ENCODE assay signal across 28 cellular contexts in genomic region chr4:2702770-2703169, GRCh38. TPM values are rescaled to one million over a fixed set of nuclear protein-coding genes. Genes with fewer than 3 reads are reported as not detected.
DNase-seq lines count a peak whose midpoint lies in the region; ATAC-seq, FAIRE-seq and TF ChIP-seq lines count a peak whose summit lies in the region.
"Had no signal": no experiment of that assay in that cellular context is flagged by ENCODE, and none has a peak within 500 bp of the region (broad histone marks: within the 10 kb centered on the region; RNA-seq: fewer than 3 reads in every experiment).

No MANE protein-coding gene starts in this region.

- H3K79me2 ChIP-seq in K562 (ENCODE audit: control insufficient read depth, insufficient read depth, low read length), result no peaks in the 10 kb centered on the region

- TF ChIP-seq EP300 in K562 (IDR thresholded peaks at IDR 0.05; ENCODE audit: low read length), result no peak

- H3K36me3 Mint-ChIP-seq in activated naive CD4-positive, alpha-beta T cell treated with anti-CD3 and anti-CD28 coated beads, Interleukin-2, amount 50 U/mL, for 24 hours, result peaks cover 17% of the 10 kb centered on the region
- H3K36me3 Mint-ChIP-seq in progenitor cell of endocrine pancreas (ENCODE audit: insufficient read depth), result peaks cover 34% of the 10 kb centered on the region

- peaks cover 3% of the 10 kb centered on the region for H3K4me1 Mint-ChIP-seq in activated naive CD4-positive, alpha-beta T cell treated with anti-CD3 and anti-CD28 coated beads, Interleukin-2, amount 50 U/mL, for 24 hours
- peaks cover 4% of the 10 kb centered on the region for H3K4me1 Mint-ChIP-seq in progenitor cell of endocrine pancreas (ENCODE audit: low read depth)
- peaks cover 8% of the 10 kb centered on the region for H3K4me1 Mint-ChIP-seq in stimulated activated naive CD8-positive, alpha-beta T cell treated with anti-CD3 and anti-CD28 coated beads, Interleukin-15, amount 100 ng/mL, for 72 hours
- H3K4me1 Mint-ChIP-seq: CD4-positive, alpha-beta memory T cell had no signal

- H3K27me3 Mint-ChIP-seq in activated naive CD4-positive, alpha-beta T cell treated with anti-CD3 and anti-CD28 coated beads, Interleukin-2, amount 50 U/mL, for 24 hours, result no peaks in the 10 kb centered on the region
- no peaks in the 10 kb centered on the region for H3K27me3 Mint-ChIP-seq in progenitor cell of endocrine pancreas
- no peaks in the 10 kb centered on the region for H3K27me3 Mint-ChIP-seq in stimulated activated naive CD8-positive, alpha-beta T cell treated with anti-CD3 and anti-CD28 coated beads, Interleukin-15, amount 100 ng/mL, for 72 hours
- H3K27me3 Mint-ChIP-seq: CD4-positive, alpha-beta memory T cell had no signal

- intact Hi-C loops in K562 (cut with micrococcal nuclease), result no loop called here

- no peak overlapping the region for H3K27ac ChIP-seq in K562 (ENCODE audit: extremely low read depth, low read depth, low read length)
- H3K27ac ChIP-seq: A549, GM23248, SK-N-MC had no signal

- no peak for TF ChIP-seq CTCF in K562 (IDR thresholded peaks at IDR 0.05 in 2 of 3, conservative IDR thresholded peaks at IDR 0.05 in 1 of 3; ENCODE audit: insufficient read depth in 2 of 3, low read depth in 1 of 3, low read length in 3 of 3)
- no peak for TF ChIP-seq CTCF in progenitor cell of endocrine pancreas (IDR thresholded peaks at IDR 0.05; ENCODE audit: unreplicated experiment)

- H3K27me3 ChIP-seq in K562 (ENCODE audit: control insufficient read depth in 2 of 2, insufficient read depth in 2 of 2, low read length in 2 of 2), result no peaks in the 10 kb centered on the region

- no peak overlapping the region for H3K4me3 Mint-ChIP-seq in activated naive CD4-positive, alpha-beta T cell treated with anti-CD3 and anti-CD28 coated beads, Interleukin-2, amount 50 U/mL, for 24 hours
- no peak overlapping the region for H3K4me3 Mint-ChIP-seq in progenitor cell of endocrine pancreas (ENCODE audit: low read depth)
- H3K4me3 Mint-ChIP-seq in stimulated activated naive CD8-positive, alpha-beta T cell treated with anti-CD3 and anti-CD28 coated beads, Interleukin-15, amount 100 ng/mL, for 72 hours, result no peak overlapping the region
- H3K4me3 Mint-ChIP-seq: CD4-positive, alpha-beta memory T cell had no signal

- H3K9ac ChIP-seq in K562 (ENCODE audit: insufficient read depth in 1 of 2, low read depth in 2 of 2, low read length in 2 of 2), result no peak overlapping the region
- H3K9ac ChIP-seq: GM23248 had no signal

- BruUV-seq in K562 (replicated peaks; lab: Mats Ljungman, UMichigan), result no TSS peak

- no peak overlapping the region for H3K4me3 ChIP-seq in K562
- H3K4me3 ChIP-seq: A549, GM23248, SK-N-MC had no signal

- DNase-seq in activated naive CD4-positive, alpha-beta T cell treated with anti-CD3 and anti-CD28 coated beads, Interleukin-2, amount 50 U/mL, for 16 hours, result no peak
- DNase-seq in K562 (ENCODE audit: extremely low read depth in 1 of 4, low spot score in 3 of 4) (no peak), progenitor cell of endocrine pancreas (ENCODE audit: low spot score, unreplicated experiment) (no peak), T-helper 9 cell (no peak)
- DNase-seq in stimulated activated naive CD8-positive, alpha-beta T cell treated with anti-CD3 and anti-CD28 coated beads, Interleukin-15, amount 100 ng/mL, for 72 hours, result no peak
- DNase-seq: AML-193; C1 segment of cervical spinal cord; Caco-2; CD4-positive, alpha-beta memory T cell; GM23248; H7; Kasumi-1; MV-4-11; NCI-H1105; NCI-H1436 treated with DMSO at 0.1 percent for 48 hours; NCI-H2029; NCI-H446; NCI-H524 treated with DMSO at 0.1 percent for 48 hours; NCI-H774; SIG-M5 had no signal

- no peaks in the 10 kb centered on the region for H3K9me3 Mint-ChIP-seq in activated naive CD4-positive, alpha-beta T cell treated with anti-CD3 and anti-CD28 coated beads, Interleukin-2, amount 50 U/mL, for 24 hours
- H3K9me3 Mint-ChIP-seq in progenitor cell of endocrine pancreas (ENCODE audit: low read depth), result no peaks in the 10 kb centered on the region
- H3K9me3 Mint-ChIP-seq in stimulated activated naive CD8-positive, alpha-beta T cell treated with anti-CD3 and anti-CD28 coated beads, Interleukin-15, amount 100 ng/mL, for 72 hours, result no peaks in the 10 kb centered on the region

- no peak for TF ChIP-seq RAD21 in K562 (CRISPR knock-in tag; conservative IDR thresholded peaks at IDR 0.05 in 1 of 2, IDR thresholded peaks at IDR 0.05 in 1 of 2)

- no peaks in the 10 kb centered on the region for H4K20me1 ChIP-seq in K562 (replicated peaks; ENCODE audit: control insufficient read depth, insufficient read depth, low read length)

- CTCF ChIA-PET in K562 (lab: Yijun Ruan, JAX; ENCODE audit: low intra/inter-chr PET ratio), result no interaction called here

- in situ Hi-C loops in K562 (cut with MboI), result no loop called here

- no peak overlapping the region for H3K4me2 ChIP-seq in K562 (ENCODE audit: insufficient read depth, low read length)
- H3K4me2 ChIP-seq: A549 had no signal

- H2AFZ ChIP-seq in K562 (ENCODE audit: low read depth, low read length), result no peak overlapping the region
- H2AFZ ChIP-seq: GM23248 had no signal

- no peak for TF ChIP-seq POLR2A in K562 (conservative IDR thresholded peaks at IDR 0.05)

- no peaks in the 10 kb centered on the region for H3K9me3 ChIP-seq in K562 (replicated peaks; ENCODE audit: control insufficient read depth, insufficient read depth, low read depth, low read length)
- H3K9me3 ChIP-seq: A549, Caco-2 had no signal

- no peak for ATAC-seq in K562
- no peak for ATAC-seq in HG03354 (IDR thresholded peaks at IDR 0.05; ENCODE audit: poor library complexity, severe bottlenecking, unreplicated experiment)
- no peak for ATAC-seq in stimulated activated naive CD8-positive, alpha-beta T cell treated with anti-CD3 and anti-CD28 coated beads, Interleukin-15, amount 100 ng/mL, for 72 hours
- ATAC-seq: A549, HepG2 had no signal

- POLR2A ChIA-PET in K562 (lab: Yijun Ruan, JAX), result no interaction called here

- FAIRE-seq in K562 (lab: Jason Lieb, UNC), result no peak
- FAIRE-seq: A549, G401.6, GM19239, HepG2, RCC 7860 had no signal

- 89% methylated on average over 7 of the region's 7 CpGs for whole genome bisulfite sequencing in K562 (ENCODE audit: insufficient coverage, low coverage, missing lambda C conversion rate)

- peak overlapping the region; percentile 68 for H3K27ac Mint-ChIP-seq in activated naive CD4-positive, alpha-beta T cell treated with anti-CD3 and anti-CD28 coated beads, Interleukin-2, amount 50 U/mL, for 24 hours
- H3K27ac Mint-ChIP-seq in progenitor cell of endocrine pancreas, result peak overlapping the region; percentile 58
- peak overlapping the region in 1 of 2 donors; percentile 80 for H3K27ac Mint-ChIP-seq in stimulated activated naive CD8-positive, alpha-beta T cell treated with anti-CD3 and anti-CD28 coated beads, Interleukin-15, amount 100 ng/mL, for 72 hours

- H3K36me3 ChIP-seq in K562 (ENCODE audit: control insufficient read depth, insufficient read depth, low read length), result peaks cover 72% of the 10 kb centered on the region; the same call in 2 of the 3 replicates

- H3K4me1 ChIP-seq in K562 (replicated peaks in 1 of 2; ENCODE audit: control insufficient read depth in 2 of 2, insufficient read depth in 2 of 2, low read length in 2 of 2), result no peaks in the 10 kb centered on the region
- H3K4me1 ChIP-seq: A549, Caco-2 had no signal

- H3K9me1 ChIP-seq in K562 (ENCODE audit: control insufficient read depth, insufficient read depth, low read length), result no peaks in the 10 kb centered on the region

TF ChIP-seq in K562, 482 proteins besides CTCF, POLR2A, EP300 and RAD21:
- no peak for TF ChIP-seq TBL1XR1 (IDR thresholded peaks at IDR 0.05; ENCODE audit: low read length in 2 of 2)
- peak; percentile 54 for TF ChIP-seq SPI1 (IDR thresholded peaks at IDR 0.05; ENCODE audit: borderline replicate concordance, low read depth, low read length)

RNA-seq across cellular contexts. Expression of gene TNIP2, which starts 53.4 kb away (rescaled TPM):
- total RNA-seq in K562 (2011; cell fraction: chromatin; rRNA removed; ENCODE audit: low replicate concordance), result 24.5 and 78.1 TPM in 2 replicates
- 49.7 and 54.7 TPM in 2 replicates for total RNA-seq in K562 (2011; cell fraction: nucleolus; rRNA removed)
- 30.4 and 33.4 TPM in 2 replicates for total RNA-seq in K562 (2011; cell fraction: nucleoplasm; rRNA removed)
- total RNA-seq in K562 (2014; rRNA removed) (42.6 and 46.7 TPM in 2 replicates), K562 (2014; rRNA removed; fragmentation: Illumina TruSeq; extraction: Trizol) (11.6 and 13.1 TPM in 2 replicates), K562 (2015; rRNA removed; fragmentation: Illumina TruSeq; extraction: Trizol) (19.5 and 21.9 TPM in 2 replicates), K562 (2021) (32.2 and 35.8 TPM in 2 replicates), progenitor cell of endocrine pancreas (21.2 and 26.3 TPM in 2 replicates)
- polyA plus RNA-seq in K562 (2011; rRNA removed) (17.5 and 21.8 TPM in 2 replicates), K562 (2014; fragmentation: Illumina TruSeq; extraction: Trizol) (12.1 and 18.3 TPM in 2 replicates), K562 (2014; fragmentation: Nextera tagmentation; extraction: Ambion mirVana) (1 to 10 TPM in 1 of 2 experiments, under 1 TPM in 1; 0.61 to 1.1 TPM), K562 (2014; rRNA removed) (38.1 and 38.2 TPM in 2 replicates)
- 16.5 and 28.2 TPM in 2 replicates for polyA plus RNA-seq in K562 (2011; cell fraction: cytosol; rRNA removed)
- polyA plus RNA-seq in K562 (2011; cell fraction: nucleus; rRNA removed), result 49.0 and 90.0 TPM in 2 replicates
- 30.8 and 32.9 TPM in 2 replicates for polyA plus RNA-seq in K562 (2012)
- 10.0 and 16.8 TPM in 2 replicates for polyA minus RNA-seq in K562 (2011; rRNA and poly(A)+ RNA removed)
- 13.7 and 14.7 TPM in 2 replicates for polyA minus RNA-seq in K562 (2011; cell fraction: cytosol; rRNA and poly(A)+ RNA removed)
- 16.4 and 17.5 TPM in 2 replicates for polyA minus RNA-seq in K562 (2011; cell fraction: nucleus; rRNA and poly(A)+ RNA removed)
